In the genomic region with DNA sequence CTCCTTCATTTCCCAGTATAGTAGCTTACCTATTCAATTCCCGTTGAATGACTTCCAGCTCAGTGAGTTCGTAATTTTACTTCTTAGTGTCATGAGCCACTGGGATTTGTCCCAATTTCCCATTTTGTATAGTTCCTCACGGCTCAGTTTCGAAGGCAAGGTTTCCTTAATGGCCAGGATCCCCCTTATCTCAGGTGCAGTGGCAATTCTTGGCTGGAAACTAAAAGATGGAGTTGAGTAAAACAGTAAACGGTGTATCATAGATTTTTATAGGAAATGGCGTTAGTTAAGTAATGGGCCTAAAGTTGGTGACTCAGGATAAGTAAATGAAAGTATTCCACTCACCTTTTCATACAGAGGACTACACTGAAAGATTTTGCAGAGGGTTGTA, we compare ENCODE assay signal across 8 cellular contexts. TPM values are rescaled to one million over a fixed set of nuclear protein-coding genes. Genes with fewer than 3 reads are reported as not detected.
A peak's percentile ranks its signal among the peaks of the same experiment; 100 is the strongest.
DNase-seq lines count a peak whose midpoint lies in the region; ATAC-seq and TF ChIP-seq lines count a peak whose summit lies in the region.

No MANE protein-coding gene starts in this region.

- peak overlapping the region; percentile 98 for H3K4me3 Mint-ChIP-seq in dendritic cell treated with granulocyte-macrophage colony-stimulating factor and Interleukin-4, amounts not matched to agents 40 ng/mL and 50 ng/mL, for 4 days
- H3K4me3 Mint-ChIP-seq in natural killer cell treated with Interleukin-12 subunit alpha and Interleukin-12 subunit beta and Interleukin-15 and Interleukin-18, amount 100 ng/mL, for 72 hours = peak overlapping the region; percentile 86

- peak overlapping the region; percentile 88 for H2AFZ ChIP-seq in Loucy (ENCODE audit: low read length)

- H3K4me1 ChIP-seq in BE2C = no peaks in the 10 kb centered on the region
- peaks cover 40% of the 10 kb centered on the region for H3K4me1 ChIP-seq in Loucy (ENCODE audit: insufficient read depth, low read length, poor library complexity, severe bottlenecking)

- DNase-seq in BE2C (no peak), occipital lobe (lab: John Stamatoyannopoulos, UW) (no peak), NCI-H1930 (lab: John Stamatoyannopoulos, UW) (no peak)
- DNase-seq in natural killer cell treated with Interleukin-12 subunit alpha and Interleukin-12 subunit beta and Interleukin-15 and Interleukin-18, amount 100 ng/mL, for 72 hours (ENCODE audit: low spot score) = no peak

- H3K27me3 Mint-ChIP-seq in dendritic cell treated with granulocyte-macrophage colony-stimulating factor and Interleukin-4, amounts not matched to agents 40 ng/mL and 50 ng/mL, for 4 days = no peaks in the 10 kb centered on the region
- H3K27me3 Mint-ChIP-seq in natural killer cell treated with Interleukin-12 subunit alpha and Interleukin-12 subunit beta and Interleukin-15 and Interleukin-18, amount 100 ng/mL, for 72 hours = no peaks in the 10 kb centered on the region

- peak overlapping the region; percentile 69 for H3K9ac ChIP-seq in Loucy (ENCODE audit: low read depth, low read length, poor library complexity, severe bottlenecking)

- H3K4me2 ChIP-seq in Loucy (ENCODE audit: low read depth, low read length, poor library complexity, severe bottlenecking) = peak overlapping the region; percentile 86

- intact Hi-C loops in dendritic cell treated with granulocyte-macrophage colony-stimulating factor and Interleukin-4, amounts not matched to agents 40 ng/mL and 50 ng/mL, for 4 days (cut with micrococcal nuclease) = no loop called here

- H3F3A ChIP-seq in Loucy (ENCODE audit: low read depth) = 0 out of 2 replicates have a peak, but pooled peaks cover 7% of the 10 kb centered on the region

- TF ChIP-seq CTCF in BE2C (IDR thresholded peaks at IDR 0.05; ENCODE audit: low read depth, low read length) = no peak
- TF ChIP-seq CTCF in Loucy (conservative IDR thresholded peaks at IDR 0.05; ENCODE audit: low read length) = no peak

- peaks cover 71% of the 10 kb centered on the region for H3K4me1 Mint-ChIP-seq in dendritic cell treated with granulocyte-macrophage colony-stimulating factor and Interleukin-4, amounts not matched to agents 40 ng/mL and 50 ng/mL, for 4 days (ENCODE audit: low read depth)
- H3K4me1 Mint-ChIP-seq in natural killer cell treated with Interleukin-12 subunit alpha and Interleukin-12 subunit beta and Interleukin-15 and Interleukin-18, amount 100 ng/mL, for 72 hours (ENCODE audit: low read depth in 2 of 2) = peaks cover 47 to 55% of the 10 kb centered on the region in 2 donors

- H3K36me3 ChIP-seq in BE2C (peaks cover 20% of the 10 kb centered on the region), Loucy (ENCODE audit: insufficient read depth, low read length) (peaks cover 24% of the 10 kb centered on the region; the same call in 1 of the 2 replicates)

- H4K20me1 ChIP-seq in Loucy (ENCODE audit: insufficient read depth, low read length, poor library complexity, severe bottlenecking) = peaks cover 12% of the 10 kb centered on the region

- no peaks in the 10 kb centered on the region for H3K9me3 ChIP-seq in BE2C
- H3K9me3 ChIP-seq in Loucy (ENCODE audit: insufficient read depth, low read depth, low read length) = no peaks in the 10 kb centered on the region

- H3K79me2 ChIP-seq in Loucy (ENCODE audit: insufficient read depth, low read length) = peaks cover 11% of the 10 kb centered on the region; the same call in 1 of the 2 replicates

- no peaks in the 10 kb centered on the region for H3K9me2 ChIP-seq in Loucy (replicated peaks; ENCODE audit: low read depth, low read length)

- no peak for ATAC-seq in natural killer cell treated with Interleukin-12 subunit alpha and Interleukin-12 subunit beta and Interleukin-15 and Interleukin-18, amount 100 ng/mL, for 72 hours
- ATAC-seq in GM21717 (IDR thresholded peaks at IDR 0.05; ENCODE audit: unreplicated experiment) = no peak
- no peak for ATAC-seq in GM21737 (IDR thresholded peaks at IDR 0.05; ENCODE audit: unreplicated experiment)

- H3K27me3 ChIP-seq in BE2C = peaks cover 17% of the 10 kb centered on the region
- no peaks in the 10 kb centered on the region for H3K27me3 ChIP-seq in Loucy (ENCODE audit: insufficient read depth, low read length, poor library complexity, severe bottlenecking)

- H3K36me3 Mint-ChIP-seq in dendritic cell treated with granulocyte-macrophage colony-stimulating factor and Interleukin-4, amounts not matched to agents 40 ng/mL and 50 ng/mL, for 4 days (ENCODE audit: low read depth) = peaks cover 48% of the 10 kb centered on the region
- H3K36me3 Mint-ChIP-seq in natural killer cell treated with Interleukin-12 subunit alpha and Interleukin-12 subunit beta and Interleukin-15 and Interleukin-18, amount 100 ng/mL, for 72 hours = peaks cover 16% of the 10 kb centered on the region

- H3K4me3 ChIP-seq in BE2C (ENCODE audit: low read depth, low read length) = peak overlapping the region; percentile 82
- peak overlapping the region; percentile 86 for H3K4me3 ChIP-seq in Loucy (ENCODE audit: low read length, poor library complexity, severe bottlenecking)

- no peaks in the 10 kb centered on the region for H3K9me3 Mint-ChIP-seq in dendritic cell treated with granulocyte-macrophage colony-stimulating factor and Interleukin-4, amounts not matched to agents 40 ng/mL and 50 ng/mL, for 4 days
- H3K9me3 Mint-ChIP-seq in natural killer cell treated with Interleukin-12 subunit alpha and Interleukin-12 subunit beta and Interleukin-15 and Interleukin-18, amount 100 ng/mL, for 72 hours = no peaks in the 10 kb centered on the region

- peak overlapping the region; percentile 92 for H3K27ac Mint-ChIP-seq in dendritic cell treated with granulocyte-macrophage colony-stimulating factor and Interleukin-4, amounts not matched to agents 40 ng/mL and 50 ng/mL, for 4 days
- peak overlapping the region; percentile 88 to 91 for H3K27ac Mint-ChIP-seq in natural killer cell treated with Interleukin-12 subunit alpha and Interleukin-12 subunit beta and Interleukin-15 and Interleukin-18, amount 100 ng/mL, for 72 hours

RNA-seq across cellular contexts. Expression of a gene that starts 0.5 kb away (rescaled TPM):
- 2.5 TPM for polyA plus RNA-seq in BE2C (2012; ENCODE audit: insufficient read depth, insufficient read length, low read depth)
- 1 to 10 TPM; 2.6 to 4.2 TPM for total RNA-seq in natural killer cell treated with Interleukin-12 subunit alpha and Interleukin-12 subunit beta and Interleukin-15 and Interleukin-18, amount 100 ng/mL, for 72 hours
- 8.4 TPM for total RNA-seq in occipital lobe

RNA-seq across cellular contexts. Expression of a gene that starts 9.5 kb away (rescaled TPM):
- 725 TPM for polyA plus RNA-seq in BE2C (2012; ENCODE audit: insufficient read depth, insufficient read length, low read depth)
- total RNA-seq in natural killer cell treated with Interleukin-12 subunit alpha and Interleukin-12 subunit beta and Interleukin-15 and Interleukin-18, amount 100 ng/mL, for 72 hours = 100 to 1,000 TPM; 683 to 726 TPM
- 1,043 TPM for total RNA-seq in occipital lobe
